In genomic region chr13:76976488-76976887, GRCh38 we compare ENCODE assay signal across 13 cellular contexts. TPM values are rescaled to one million over a fixed set of nuclear protein-coding genes. Genes with fewer than 3 reads are reported as not detected.
DNase-seq lines count a peak whose midpoint lies in the region; ATAC-seq and TF ChIP-seq lines count a peak whose summit lies in the region.
"Had no signal": no experiment of that assay in that cellular context is flagged by ENCODE, and none has a peak within 500 bp of the region (broad histone marks: within the 10 kb centered on the region; RNA-seq: fewer than 3 reads in every experiment).

No MANE protein-coding gene starts in this region.

- ATAC-seq in HG02970 (IDR thresholded peaks at IDR 0.05; ENCODE audit: low FRiP score, unreplicated experiment) (no peak), HG02642 (IDR thresholded peaks at IDR 0.05; ENCODE audit: poor library complexity, unreplicated experiment) (no peak)
- ATAC-seq: A549; activated naive CD4-positive, alpha-beta T cell treated with anti-CD3 and anti-CD28 coated beads, Interleukin-2, amount 50 U/mL, for 72 hours had no signal

- peaks cover 29% of the 10 kb centered on the region for H3K27me3 Mint-ChIP-seq in mesothelial cell of epicardium (ENCODE audit: low read depth)

- H3K27ac Mint-ChIP-seq in mesothelial cell of epicardium = peak overlapping the region; percentile 71
- H3K27ac Mint-ChIP-seq: activated naive CD4-positive, alpha-beta T cell treated with anti-CD3 and anti-CD28 coated beads, Interleukin-2, amount 50 U/mL, for 72 hours had no signal

- TF ChIP-seq CTCF in mesothelial cell of epicardium (IDR thresholded peaks at IDR 0.05; ENCODE audit: unreplicated experiment) = no peak

- H3K4me3 Mint-ChIP-seq in mesothelial cell of epicardium = no peak overlapping the region

- no peaks in the 10 kb centered on the region for H3K9me3 Mint-ChIP-seq in mesothelial cell of epicardium
- H3K9me3 Mint-ChIP-seq: activated naive CD4-positive, alpha-beta T cell treated with anti-CD3 and anti-CD28 coated beads, Interleukin-2, amount 50 U/mL, for 72 hours had no signal

- peaks cover 30% of the 10 kb centered on the region for H3K4me1 Mint-ChIP-seq in mesothelial cell of epicardium

- DNase-seq in SHP77 treated with DMSO at 0.1 percent for 48 hours (lab: John Stamatoyannopoulos, UW) = peak; percentile 12
- no peak for DNase-seq in SHP77 (lab: John Stamatoyannopoulos, UW)
- DNase-seq in NCI-H2171 treated with DMSO at 0.1 percent for 48 hours (lab: John Stamatoyannopoulos, UW) = peak; percentile 98
- peak; percentile 35 for DNase-seq in central memory CD4-positive, alpha-beta T cell
- no peak for DNase-seq in mesothelial cell of epicardium (ENCODE audit: low spot score in 2 of 2, unreplicated experiment in 2 of 2)
- DNase-seq in KG1 (lab: John Stamatoyannopoulos, UW) = no peak
- DNase-seq: posterior cingulate gyrus had no signal

- H3K36me3 Mint-ChIP-seq in mesothelial cell of epicardium = no peaks in the 10 kb centered on the region
- H3K36me3 Mint-ChIP-seq: activated naive CD4-positive, alpha-beta T cell treated with anti-CD3 and anti-CD28 coated beads, Interleukin-2, amount 50 U/mL, for 72 hours had no signal

RNA-seq across cellular contexts. Expression of gene CLN5, which starts 15.4 kb away (rescaled TPM):
- total RNA-seq in mesothelial cell of epicardium = 22.6 to 26.6 TPM (median 23.8 TPM) in 3 replicates

RNA-seq across cellular contexts. Expression of gene ACOD1, which starts 28.2 kb away (rescaled TPM):
- not detected in 3 replicates for total RNA-seq in mesothelial cell of epicardium
- total RNA-seq: activated naive CD4-positive, alpha-beta T cell treated with anti-CD3 and anti-CD28 coated beads, Interleukin-2, amount 50 U/mL, for 72 hours; HT-29; thoracic aorta had no signal

RNA-seq across cellular contexts. Expression of gene FBXL3, which starts 50.5 kb away (rescaled TPM):
- 31.3 to 32.7 TPM (median 32.6 TPM) in 3 replicates for total RNA-seq in mesothelial cell of epicardium

Comparison
In these comparisons a context has a peak if more than half of its experiments do, and no peak if none do; other contexts are left out.
1. DNase-seq: peak in SHP77 treated with DMSO at 0.1 percent for 48 hours (single experiment), NCI-H2171 treated with DMSO at 0.1 percent for 48 hours (single experiment) and central memory CD4-positive, alpha-beta T cell (single experiment); none in SHP77 (0 of 2), mesothelial cell of epicardium (0 of 2) and KG1 (single experiment).